ENCODE assay signal across 8 cellular contexts in the genomic region with DNA sequence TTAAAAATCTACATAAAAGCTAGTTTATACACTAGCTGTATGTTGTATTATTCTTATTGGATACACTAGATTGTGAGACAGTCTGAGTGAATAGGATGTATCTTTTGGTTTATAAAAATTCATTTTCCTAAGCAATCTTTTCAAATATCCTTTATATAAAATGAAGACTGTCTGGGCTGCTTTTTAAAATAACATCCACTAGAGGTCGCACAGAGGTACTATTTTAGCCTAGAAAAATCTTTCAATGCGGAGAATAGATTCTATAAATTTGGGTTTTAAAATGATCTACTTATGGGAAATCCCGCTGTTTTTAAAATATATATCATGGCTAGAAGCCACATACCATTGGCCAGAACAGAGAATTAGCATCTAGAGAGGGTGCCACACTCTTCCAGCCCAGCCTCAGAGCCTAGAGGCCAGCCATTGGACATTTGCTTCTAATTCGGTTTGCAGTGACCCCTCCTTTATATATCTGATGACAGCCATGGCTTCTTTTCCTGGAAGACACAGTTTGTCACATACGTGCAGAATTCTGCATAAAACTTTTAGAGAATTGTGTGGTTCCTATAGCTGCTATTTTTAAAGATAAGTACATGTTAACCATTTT. TPM values are rescaled to one million over a fixed set of nuclear protein-coding genes. Genes with fewer than 3 reads are reported as not detected.
DNase-seq lines count a peak whose midpoint lies in the region; FAIRE-seq and TF ChIP-seq lines count a peak whose summit lies in the region.

No MANE protein-coding gene starts in this region.

- H3K36me3 ChIP-seq in adrenal gland (replicated peaks in 1 of 2) (no peaks in the 10 kb centered on the region), vagina (no peaks in the 10 kb centered on the region)

- FAIRE-seq in GM18507 (lab: Jason Lieb, UNC): peak; percentile 5

- TF ChIP-seq POLR2A in adrenal gland (IDR thresholded peaks at IDR 0.05): no peak
- TF ChIP-seq POLR2A in vagina (IDR thresholded peaks at IDR 0.05): no peak

- H3K9me3 ChIP-seq in adrenal gland (replicated peaks in 1 of 3) (no peaks in the 10 kb centered on the region), vagina (no peaks in the 10 kb centered on the region)

- no peaks in the 10 kb centered on the region for H3K27me3 ChIP-seq in adrenal gland
- no peaks in the 10 kb centered on the region for H3K27me3 ChIP-seq in vagina

- H3K27ac ChIP-seq in adrenal gland: no peak overlapping the region
- H3K27ac ChIP-seq in vagina: no peak overlapping the region

- peak; percentile 49 for TF ChIP-seq CTCF in AG09309 (IDR thresholded peaks at IDR 0.05; ENCODE audit: control insufficient read depth, insufficient read depth, low read depth, low read length, missing control alignments)
- peak; percentile 45 to 77 (median 56) for TF ChIP-seq CTCF in adrenal gland (IDR thresholded peaks at IDR 0.05)
- peak in 2 of 3 experiments; percentile 37 to 62 for TF ChIP-seq CTCF in vagina (IDR thresholded peaks at IDR 0.05)

- H3K4me3 ChIP-seq in AG09309 (ENCODE audit: control insufficient read depth, low read depth, low read length) (no peak overlapping the region), adrenal gland (no peak overlapping the region), vagina (no peak overlapping the region)

- H3K4me1 ChIP-seq in adrenal gland (replicated peaks in 1 of 2) (peaks cover 0 to 4% of the 10 kb centered on the region in 2 donors), vagina (no peaks in the 10 kb centered on the region)

- intact Hi-C loops in adrenal gland (cut with DNase I): loop anchor here (5.0 to 10.0 kb wide), 3 partner anchors 43 to 375 kb away; no protein-coding TSS in a partner anchor
- intact Hi-C loops in vagina (cut with DNase I): loop anchor here (10.0 kb wide), 1 partner anchor 65 kb away; no protein-coding TSS in a partner anchor

- WGBS in adrenal gland, 4 donors: 2 to 12% (median 7%) methylated on average over 5 of the region's 5 CpGs

- DNase-seq in AG09309 (ENCODE audit: low read depth) (no peak), GM18507 (ENCODE audit: extremely low spot score, insufficient read length, low read depth) (peak; percentile 20), NCI-H1092 treated with DMSO at 0.1 percent for 48 hours (lab: John Stamatoyannopoulos, UW) (peak; percentile 51), adrenal gland (peak in 1 of 7 donors; percentile 30), kidney glomerular epithelial cell (lab: John Stamatoyannopoulos, UW) (peak; percentile 45), vagina (ENCODE audit: extremely low spot score in 2 of 2) (no peak), COLO829 (ENCODE audit: low spot score) (no peak)
- no peak for DNase-seq in effector CD4-positive, alpha-beta T cell

RNA-seq across cellular contexts. Expression of gene C11orf97, which starts 7.3 kb away (rescaled TPM):
- total RNA-seq in adrenal gland: not detected
- polyA plus RNA-seq in adrenal gland: not detected
- not detected for total RNA-seq in vagina

RNA-seq across cellular contexts. Expression of gene FUT4, which starts 24.1 kb away (rescaled TPM):
- total RNA-seq in adrenal gland: 1 to 10 TPM; 2.5 to 5.1 (median 3.9) TPM
- polyA plus RNA-seq in adrenal gland: 1 to 10 TPM in 1 of 3 donors, under 1 TPM in 2; 0.61 to 1.4 (median 0.72) TPM
- 6.1 TPM for total RNA-seq in vagina

RNA-seq across cellular contexts. Expression of gene ANKRD49, which starts 25.8 kb away (rescaled TPM):
- total RNA-seq in adrenal gland (10 to 100 TPM in 6 of 8 donors, 1 to 10 TPM in 2; 5.0 to 17.0 (median 10.9) TPM), vagina (12.5 TPM)
- polyA plus RNA-seq in adrenal gland: 10 to 100 TPM; 18.1 to 33.7 (median 20.3) TPM

RNA-seq across cellular contexts. Expression of gene MRE11, which starts 25.9 kb away (rescaled TPM):
- total RNA-seq in adrenal gland (10 to 100 TPM in 6 of 8 donors, 1 to 10 TPM in 2; 7.6 to 29.0 (median 14.4) TPM), vagina (40.5 TPM)
- 1 to 10 TPM; 4.3 to 8.9 (median 5.0) TPM for polyA plus RNA-seq in adrenal gland

RNA-seq across cellular contexts. Expression of gene PIWIL4, which starts 47.6 kb away (rescaled TPM):
- total RNA-seq in adrenal gland (1 to 10 TPM in 5 of 8 donors, under 1 TPM in 3; 0.12 to 3.0 (median 1.5) TPM), vagina (3.2 TPM)
- polyA plus RNA-seq in adrenal gland: 1 to 10 TPM in 2 of 3 donors, under 1 TPM in 1; 0.71 to 2.9 (median 2.9) TPM

Comparison
In these comparisons a context has a peak if more than half of its experiments do, and no peak if none do; other contexts are left out.
1. DNase-seq: peak in GM18507 (single experiment), NCI-H1092 treated with DMSO at 0.1 percent for 48 hours (single experiment) and kidney glomerular epithelial cell (single experiment); none in AG09309 (single experiment), vagina (0 of 2), COLO829 (single experiment) and effector CD4-positive, alpha-beta T cell (single experiment).
2. Peak in every context shown above with its lines, with median percentiles within 50 percentile points of each other: CTCF ChIP-seq.